1 cellular context compared by ENCODE assay signal in genomic region chr2:231604101-231604684, GRCh38.
TF ChIP-seq lines count a peak whose summit lies in the region.

No MANE protein-coding gene starts in this region.

TF ChIP-seq in HepG2, 621 proteins besides CTCF, POLR2A, EP300 and RAD21 (continued from another document):
- TF ChIP-seq GABPB1 (CRISPR knock-in tag; IDR thresholded peaks at IDR 0.05) = peak; percentile 43; the same call in 1 of the 2 replicates
- TF ChIP-seq, protein P1, sequence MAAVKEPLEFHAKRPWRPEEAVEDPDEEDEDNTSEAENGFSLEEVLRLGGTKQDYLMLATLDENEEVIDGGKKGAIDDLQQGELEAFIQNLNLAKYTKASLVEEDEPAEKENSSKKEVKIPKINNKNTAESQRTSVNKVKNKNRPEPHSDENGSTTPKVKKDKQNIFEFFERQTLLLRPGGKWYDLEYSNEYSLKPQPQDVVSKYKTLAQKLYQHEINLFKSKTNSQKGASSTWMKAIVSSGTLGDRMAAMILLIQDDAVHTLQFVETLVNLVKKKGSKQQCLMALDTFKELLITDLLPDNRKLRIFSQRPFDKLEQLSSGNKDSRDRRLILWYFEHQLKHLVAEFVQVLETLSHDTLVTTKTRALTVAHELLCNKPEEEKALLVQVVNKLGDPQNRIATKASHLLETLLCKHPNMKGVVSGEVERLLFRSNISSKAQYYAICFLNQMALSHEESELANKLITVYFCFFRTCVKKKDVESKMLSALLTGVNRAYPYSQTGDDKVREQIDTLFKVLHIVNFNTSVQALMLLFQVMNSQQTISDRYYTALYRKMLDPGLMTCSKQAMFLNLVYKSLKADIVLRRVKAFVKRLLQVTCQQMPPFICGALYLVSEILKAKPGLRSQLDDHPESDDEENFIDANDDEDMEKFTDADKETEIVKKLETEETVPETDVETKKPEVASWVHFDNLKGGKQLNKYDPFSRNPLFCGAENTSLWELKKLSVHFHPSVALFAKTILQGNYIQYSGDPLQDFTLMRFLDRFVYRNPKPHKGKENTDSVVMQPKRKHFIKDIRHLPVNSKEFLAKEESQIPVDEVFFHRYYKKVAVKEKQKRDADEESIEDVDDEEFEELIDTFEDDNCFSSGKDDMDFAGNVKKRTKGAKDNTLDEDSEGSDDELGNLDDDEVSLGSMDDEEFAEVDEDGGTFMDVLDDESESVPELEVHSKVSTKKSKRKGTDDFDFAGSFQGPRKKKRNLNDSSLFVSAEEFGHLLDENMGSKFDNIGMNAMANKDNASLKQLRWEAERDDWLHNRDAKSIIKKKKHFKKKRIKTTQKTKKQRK (IDR thresholded peaks at IDR 0.05; ENCODE audit: low read length) = no peak
- TF ChIP-seq EZH2 (conservative IDR thresholded peaks at IDR 0.05; ENCODE audit: low read depth, low read length) = no peak
- TF ChIP-seq SNRNP70 (IDR thresholded peaks at IDR 0.05; ENCODE audit: low read depth, low read length) = no peak
